1 cellular context compared by ENCODE assay signal in the genomic region with DNA sequence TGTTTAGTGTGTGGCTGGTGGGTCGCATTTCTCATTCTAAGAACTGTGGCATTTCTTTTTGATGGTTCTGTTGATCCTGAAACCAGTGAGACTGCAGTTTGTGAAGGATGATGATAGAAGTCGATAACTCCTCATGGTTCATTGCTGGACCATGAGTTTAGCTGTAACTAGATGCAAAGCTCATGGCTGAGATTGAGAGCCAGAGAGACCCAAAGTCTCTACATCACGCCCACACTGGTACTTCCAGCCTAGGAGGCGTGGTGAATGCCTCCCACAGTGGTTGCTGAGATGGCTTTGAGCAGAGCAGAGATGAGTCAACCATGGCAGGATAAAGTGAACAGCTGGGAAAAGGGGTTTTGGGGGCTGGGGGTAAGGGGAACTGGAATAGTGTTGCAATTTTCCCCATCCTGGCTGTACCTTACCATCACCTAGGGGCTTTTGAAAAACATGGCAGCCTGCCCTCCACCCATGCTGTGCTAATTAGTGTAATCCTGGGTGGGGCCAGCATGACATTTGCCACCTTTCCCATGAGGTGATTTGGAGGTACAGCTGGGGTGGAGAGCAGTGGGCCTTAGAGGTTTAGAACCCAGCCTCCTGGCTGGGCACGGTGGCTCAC.
TF ChIP-seq lines count a peak whose summit lies in the region.

No MANE protein-coding gene starts in this region.

TF ChIP-seq in GM12878, 131 proteins besides CTCF, POLR2A, EP300 and RAD21 (continued from another document and continues in another):
- TF ChIP-seq NKRF (conservative IDR thresholded peaks at IDR 0.05): no peak
- TF ChIP-seq KDM1A (IDR thresholded peaks at IDR 0.05; ENCODE audit: borderline replicate concordance): no peak
- peak; percentile 65; the same call in 1 of the 2 replicates for TF ChIP-seq PAX5 (IDR thresholded peaks at IDR 0.05; ENCODE audit: borderline replicate concordance, low read depth, low read length)
- TF ChIP-seq E2F8 (IDR thresholded peaks at IDR 0.05; ENCODE audit: low read depth, partially characterized antibody): no peak
- peak; percentile 43 for TF ChIP-seq YY1 (IDR thresholded peaks at IDR 0.05; ENCODE audit: low read depth, low read length)
- no peak for TF ChIP-seq MEF2B (IDR thresholded peaks at IDR 0.05; ENCODE audit: partially characterized antibody, poor library complexity, severe bottlenecking)
- TF ChIP-seq NR2C2 (IDR thresholded peaks at IDR 0.05; ENCODE audit: borderline replicate concordance, control insufficient read depth, insufficient read length, low read depth): no peak
- TF ChIP-seq RBBP5 (conservative IDR thresholded peaks at IDR 0.05): no peak
- no peak for TF ChIP-seq NR2C1 (IDR thresholded peaks at IDR 0.05)
- TF ChIP-seq POU2F2 (IDR thresholded peaks at IDR 0.05; ENCODE audit: borderline replicate concordance, low read depth, low read length): peak; percentile 57; the same call in 1 of the 3 replicates
- TF ChIP-seq TCF3 (IDR thresholded peaks at IDR 0.05; ENCODE audit: borderline replicate concordance, insufficient read depth, low read depth, low read length): 0 out of 2 replicates have a peak, but pooled peaks have one; percentile 30
- peak; percentile 5; the same call in 1 of the 2 replicates for TF ChIP-seq MEF2A (IDR thresholded peaks at IDR 0.05; ENCODE audit: insufficient read depth, low read depth, low read length)
- TF ChIP-seq TBL1XR1 (IDR thresholded peaks at IDR 0.05; ENCODE audit: low read depth, low read length): no peak
- TF ChIP-seq ZZZ3 (IDR thresholded peaks at IDR 0.05; ENCODE audit: control insufficient read depth, insufficient read length, low read depth): no peak
- peak; percentile 77; the same call in 1 of the 2 replicates for TF ChIP-seq ZBED1 (IDR thresholded peaks at IDR 0.05; ENCODE audit: borderline replicate concordance)
- no peak for TF ChIP-seq ZBTB11 (CRISPR knock-in tag; IDR thresholded peaks at IDR 0.05)
- no peak for TF ChIP-seq RFX5 (IDR thresholded peaks at IDR 0.05; ENCODE audit: low read depth, low read length)
- TF ChIP-seq ATF3 (IDR thresholded peaks at IDR 0.05; ENCODE audit: borderline replicate concordance, extremely low read depth, low read depth, low read length): no peak
- no peak for TF ChIP-seq ZNF24 (IDR thresholded peaks at IDR 0.05)
- peak; percentile 74 for TF ChIP-seq IKZF1 (conservative IDR thresholded peaks at IDR 0.05)
- TF ChIP-seq, protein P1, sequence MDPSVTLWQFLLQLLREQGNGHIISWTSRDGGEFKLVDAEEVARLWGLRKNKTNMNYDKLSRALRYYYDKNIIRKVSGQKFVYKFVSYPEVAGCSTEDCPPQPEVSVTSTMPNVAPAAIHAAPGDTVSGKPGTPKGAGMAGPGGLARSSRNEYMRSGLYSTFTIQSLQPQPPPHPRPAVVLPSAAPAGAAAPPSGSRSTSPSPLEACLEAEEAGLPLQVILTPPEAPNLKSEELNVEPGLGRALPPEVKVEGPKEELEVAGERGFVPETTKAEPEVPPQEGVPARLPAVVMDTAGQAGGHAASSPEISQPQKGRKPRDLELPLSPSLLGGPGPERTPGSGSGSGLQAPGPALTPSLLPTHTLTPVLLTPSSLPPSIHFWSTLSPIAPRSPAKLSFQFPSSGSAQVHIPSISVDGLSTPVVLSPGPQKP (IDR thresholded peaks at IDR 0.05; ENCODE audit: low read depth, low read length): no peak
- no peak for TF ChIP-seq ZSCAN29 (IDR thresholded peaks at IDR 0.05)
- TF ChIP-seq, protein P2, sequence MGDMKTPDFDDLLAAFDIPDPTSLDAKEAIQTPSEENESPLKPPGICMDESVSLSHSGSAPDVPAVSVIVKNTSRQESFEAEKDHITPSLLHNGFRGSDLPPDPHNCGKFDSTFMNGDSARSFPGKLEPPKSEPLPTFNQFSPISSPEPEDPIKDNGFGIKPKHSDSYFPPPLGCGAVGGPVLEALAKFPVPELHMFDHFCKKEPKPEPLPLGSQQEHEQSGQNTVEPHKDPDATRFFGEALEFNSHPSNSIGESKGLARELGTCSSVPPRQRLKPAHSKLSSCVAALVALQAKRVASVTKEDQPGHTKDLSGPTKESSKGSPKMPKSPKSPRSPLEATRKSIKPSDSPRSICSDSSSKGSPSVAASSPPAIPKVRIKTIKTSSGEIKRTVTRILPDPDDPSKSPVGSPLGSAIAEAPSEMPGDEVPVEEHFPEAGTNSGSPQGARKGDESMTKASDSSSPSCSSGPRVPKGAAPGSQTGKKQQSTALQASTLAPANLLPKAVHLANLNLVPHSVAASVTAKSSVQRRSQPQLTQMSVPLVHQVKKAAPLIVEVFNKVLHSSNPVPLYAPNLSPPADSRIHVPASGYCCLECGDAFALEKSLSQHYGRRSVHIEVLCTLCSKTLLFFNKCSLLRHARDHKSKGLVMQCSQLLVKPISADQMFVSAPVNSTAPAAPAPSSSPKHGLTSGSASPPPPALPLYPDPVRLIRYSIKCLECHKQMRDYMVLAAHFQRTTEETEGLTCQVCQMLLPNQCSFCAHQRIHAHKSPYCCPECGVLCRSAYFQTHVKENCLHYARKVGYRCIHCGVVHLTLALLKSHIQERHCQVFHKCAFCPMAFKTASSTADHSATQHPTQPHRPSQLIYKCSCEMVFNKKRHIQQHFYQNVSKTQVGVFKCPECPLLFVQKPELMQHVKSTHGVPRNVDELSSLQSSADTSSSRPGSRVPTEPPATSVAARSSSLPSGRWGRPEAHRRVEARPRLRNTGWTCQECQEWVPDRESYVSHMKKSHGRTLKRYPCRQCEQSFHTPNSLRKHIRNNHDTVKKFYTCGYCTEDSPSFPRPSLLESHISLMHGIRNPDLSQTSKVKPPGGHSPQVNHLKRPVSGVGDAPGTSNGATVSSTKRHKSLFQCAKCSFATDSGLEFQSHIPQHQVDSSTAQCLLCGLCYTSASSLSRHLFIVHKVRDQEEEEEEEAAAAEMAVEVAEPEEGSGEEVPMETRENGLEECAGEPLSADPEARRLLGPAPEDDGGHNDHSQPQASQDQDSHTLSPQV (IDR thresholded peaks at IDR 0.05): no peak
- TF ChIP-seq RELA (IDR thresholded peaks at IDR 0.05; ENCODE audit: borderline replicate concordance, partially characterized antibody): no peak
- no peak for TF ChIP-seq PML (IDR thresholded peaks at IDR 0.05; ENCODE audit: low read length)
- TF ChIP-seq CBFB (IDR thresholded peaks at IDR 0.05; ENCODE audit: low read depth): no peak
- no peak for TF ChIP-seq FOS (IDR thresholded peaks at IDR 0.05; ENCODE audit: borderline replicate concordance, extremely low read depth, insufficient read length)
- peak; percentile 64 to 72; a peak in 3 of 4 replicates for TF ChIP-seq IKZF2 (IDR thresholded peaks at IDR 0.05)
- TF ChIP-seq MTA3 (IDR thresholded peaks at IDR 0.05; ENCODE audit: borderline replicate concordance, low read length): no peak
- TF ChIP-seq ZNF622 (IDR thresholded peaks at IDR 0.05): no peak
- no peak for TF ChIP-seq MYC (IDR thresholded peaks at IDR 0.05; ENCODE audit: insufficient read depth, insufficient read length, insufficient replicate concordance, low read length, severe bottlenecking)
- no peak for TF ChIP-seq SUPT20H (IDR thresholded peaks at IDR 0.05; ENCODE audit: borderline replicate concordance, control insufficient read depth, low read depth, low read length)
- TF ChIP-seq, protein P3, sequence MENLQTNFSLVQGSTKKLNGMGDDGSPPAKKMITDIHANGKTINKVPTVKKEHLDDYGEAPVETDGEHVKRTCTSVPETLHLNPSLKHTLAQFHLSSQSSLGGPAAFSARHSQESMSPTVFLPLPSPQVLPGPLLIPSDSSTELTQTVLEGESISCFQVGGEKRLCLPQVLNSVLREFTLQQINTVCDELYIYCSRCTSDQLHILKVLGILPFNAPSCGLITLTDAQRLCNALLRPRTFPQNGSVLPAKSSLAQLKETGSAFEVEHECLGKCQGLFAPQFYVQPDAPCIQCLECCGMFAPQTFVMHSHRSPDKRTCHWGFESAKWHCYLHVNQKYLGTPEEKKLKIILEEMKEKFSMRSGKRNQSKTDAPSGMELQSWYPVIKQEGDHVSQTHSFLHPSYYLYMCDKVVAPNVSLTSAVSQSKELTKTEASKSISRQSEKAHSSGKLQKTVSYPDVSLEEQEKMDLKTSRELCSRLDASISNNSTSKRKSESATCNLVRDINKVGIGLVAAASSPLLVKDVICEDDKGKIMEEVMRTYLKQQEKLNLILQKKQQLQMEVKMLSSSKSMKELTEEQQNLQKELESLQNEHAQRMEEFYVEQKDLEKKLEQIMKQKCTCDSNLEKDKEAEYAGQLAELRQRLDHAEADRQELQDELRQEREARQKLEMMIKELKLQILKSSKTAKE (IDR thresholded peaks at IDR 0.05; ENCODE audit: low read depth, poor library complexity, severe bottlenecking): peak; percentile 64
- TF ChIP-seq, protein P4, sequence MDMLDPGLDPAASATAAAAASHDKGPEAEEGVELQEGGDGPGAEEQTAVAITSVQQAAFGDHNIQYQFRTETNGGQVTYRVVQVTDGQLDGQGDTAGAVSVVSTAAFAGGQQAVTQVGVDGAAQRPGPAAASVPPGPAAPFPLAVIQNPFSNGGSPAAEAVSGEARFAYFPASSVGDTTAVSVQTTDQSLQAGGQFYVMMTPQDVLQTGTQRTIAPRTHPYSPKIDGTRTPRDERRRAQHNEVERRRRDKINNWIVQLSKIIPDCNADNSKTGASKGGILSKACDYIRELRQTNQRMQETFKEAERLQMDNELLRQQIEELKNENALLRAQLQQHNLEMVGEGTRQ (IDR thresholded peaks at IDR 0.05; ENCODE audit: borderline replicate concordance, low read depth, low read length): no peak
- TF ChIP-seq NFYA (IDR thresholded peaks at IDR 0.05; ENCODE audit: borderline replicate concordance, low read depth, low read length): no peak
- no peak for TF ChIP-seq LARP7 (IDR thresholded peaks at IDR 0.05)
- TF ChIP-seq, protein P5, sequence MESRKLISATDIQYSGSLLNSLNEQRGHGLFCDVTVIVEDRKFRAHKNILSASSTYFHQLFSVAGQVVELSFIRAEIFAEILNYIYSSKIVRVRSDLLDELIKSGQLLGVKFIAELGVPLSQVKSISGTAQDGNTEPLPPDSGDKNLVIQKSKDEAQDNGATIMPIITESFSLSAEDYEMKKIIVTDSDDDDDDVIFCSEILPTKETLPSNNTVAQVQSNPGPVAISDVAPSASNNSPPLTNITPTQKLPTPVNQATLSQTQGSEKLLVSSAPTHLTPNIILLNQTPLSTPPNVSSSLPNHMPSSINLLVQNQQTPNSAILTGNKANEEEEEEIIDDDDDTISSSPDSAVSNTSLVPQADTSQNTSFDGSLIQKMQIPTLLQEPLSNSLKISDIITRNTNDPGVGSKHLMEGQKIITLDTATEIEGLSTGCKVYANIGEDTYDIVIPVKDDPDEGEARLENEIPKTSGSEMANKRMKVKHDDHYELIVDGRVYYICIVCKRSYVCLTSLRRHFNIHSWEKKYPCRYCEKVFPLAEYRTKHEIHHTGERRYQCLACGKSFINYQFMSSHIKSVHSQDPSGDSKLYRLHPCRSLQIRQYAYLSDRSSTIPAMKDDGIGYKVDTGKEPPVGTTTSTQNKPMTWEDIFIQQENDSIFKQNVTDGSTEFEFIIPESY (IDR thresholded peaks at IDR 0.05): no peak
- peak; percentile 53; the same call in 1 of the 2 replicates for TF ChIP-seq BCL11A (IDR thresholded peaks at IDR 0.05; ENCODE audit: low read depth, low read length)
- TF ChIP-seq RAD51 (IDR thresholded peaks at IDR 0.05): no peak
